13 cellular contexts compared by ENCODE assay signal in the genomic region with DNA sequence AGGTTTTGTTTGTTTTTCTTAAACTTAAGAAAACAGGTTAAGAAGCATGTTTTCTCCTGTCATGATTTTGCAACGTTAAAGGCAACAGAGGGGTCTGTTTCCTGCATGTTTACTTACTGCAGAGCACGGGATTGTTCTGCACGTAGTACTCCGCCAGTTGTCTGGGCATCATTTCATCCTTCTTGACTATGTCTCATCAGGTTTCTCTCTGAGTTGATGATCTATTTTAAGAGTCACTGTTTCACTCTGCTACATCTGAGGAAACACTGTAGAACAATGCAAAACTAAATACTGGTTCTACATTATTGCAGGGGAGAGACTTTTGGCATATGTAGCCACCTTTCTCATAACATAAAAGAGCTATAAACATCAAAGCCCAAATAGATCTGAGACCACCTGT.
DNase-seq lines count a peak whose midpoint lies in the region; ATAC-seq lines count a peak whose summit lies in the region.
"Had no signal": no experiment of that assay in that cellular context is flagged by ENCODE, and none has a peak within 500 bp of the region (broad histone marks: within the 10 kb centered on the region; RNA-seq: fewer than 3 reads in every experiment).

No MANE protein-coding gene starts in this region.

- DNase-seq in activated CD4-positive, alpha-beta T cell treated with anti-CD3 and anti-CD28 coated beads, Interleukin-2, amount 10 ng/mL, durations not matched to agents 24 days and 14 days = no peak
- no peak for DNase-seq in activated CD4-positive, alpha-beta T cell treated with anti-CD3 and anti-CD28 coated beads, Interleukin-2, amount 50 U/mL, for 4 hours
- DNase-seq in activated gamma-delta T cell treated with Interleukin-2 at 50 U/mL for 16 hours (no peak), DMS79 (lab: John Stamatoyannopoulos, UW) (no peak)
- DNase-seq: activated CD4-positive, alpha-beta memory T cell treated with anti-CD3 and anti-CD28 coated beads for 36 hours; DMS79 treated with DMSO at 0.1 percent for 48 hours; midbrain; NCI-H2029 had no signal

- H3K27ac Mint-ChIP-seq in activated CD4-positive, alpha-beta T cell treated with anti-CD3 and anti-CD28 coated beads, Interleukin-2, amount 10 ng/mL, durations not matched to agents 24 days and 14 days = peak overlapping the region; percentile 70
- H3K27ac Mint-ChIP-seq: activated CD4-positive, alpha-beta memory T cell treated with anti-CD3 and anti-CD28 coated beads for 36 hours had no signal

- H3K27ac ChIP-seq in skeletal muscle tissue (ENCODE audit: low read depth, low read length) = no peak overlapping the region
- H3K27ac ChIP-seq: thoracic aorta had no signal

- H3K4me1 ChIP-seq in skeletal muscle tissue (ENCODE audit: control insufficient read depth in 3 of 3, insufficient read depth in 3 of 3, low read length in 3 of 3) = peaks cover 3 to 6% (median 4%) of the 10 kb centered on the region in 3 donors

- H3K9ac ChIP-seq in skeletal muscle tissue (ENCODE audit: low read depth in 1 of 3, low read length in 3 of 3) = peak overlapping the region in 2 of 3 donors; percentile 8 to 10

- peak; percentile 74 for ATAC-seq in GM21619 (IDR thresholded peaks at IDR 0.05; ENCODE audit: unreplicated experiment)
- peak; percentile 73 for ATAC-seq in HG03432 (IDR thresholded peaks at IDR 0.05; ENCODE audit: unreplicated experiment)
- no peak for ATAC-seq in HG03342 (IDR thresholded peaks at IDR 0.05; ENCODE audit: unreplicated experiment)

- no peak overlapping the region for H3K4me3 ChIP-seq in skeletal muscle tissue (ENCODE audit: low read length in 3 of 3)
- H3K4me3 ChIP-seq: thoracic aorta had no signal

- H3K9me3 Mint-ChIP-seq in activated CD4-positive, alpha-beta T cell treated with anti-CD3 and anti-CD28 coated beads, Interleukin-2, amount 10 ng/mL, durations not matched to agents 24 days and 14 days = no peaks in the 10 kb centered on the region
- H3K9me3 Mint-ChIP-seq: activated CD4-positive, alpha-beta memory T cell treated with anti-CD3 and anti-CD28 coated beads for 36 hours had no signal

- H3K4me1 Mint-ChIP-seq in activated CD4-positive, alpha-beta T cell treated with anti-CD3 and anti-CD28 coated beads, Interleukin-2, amount 10 ng/mL, durations not matched to agents 24 days and 14 days = peaks cover 25% of the 10 kb centered on the region

- H3K27me3 Mint-ChIP-seq in activated CD4-positive, alpha-beta T cell treated with anti-CD3 and anti-CD28 coated beads, Interleukin-2, amount 10 ng/mL, durations not matched to agents 24 days and 14 days = no peaks in the 10 kb centered on the region

- H3K36me3 Mint-ChIP-seq in activated CD4-positive, alpha-beta T cell treated with anti-CD3 and anti-CD28 coated beads, Interleukin-2, amount 10 ng/mL, durations not matched to agents 24 days and 14 days (ENCODE audit: low read depth) = no peaks in the 10 kb centered on the region
- H3K36me3 Mint-ChIP-seq: activated CD4-positive, alpha-beta memory T cell treated with anti-CD3 and anti-CD28 coated beads for 36 hours had no signal

- H3K36me3 ChIP-seq in skeletal muscle tissue (ENCODE audit: control insufficient read depth in 3 of 3, insufficient read depth in 3 of 3, low read length in 3 of 3) = no peaks in the 10 kb centered on the region
- H3K36me3 ChIP-seq: thoracic aorta had no signal

- peak overlapping the region; percentile 1 for H3K4me3 Mint-ChIP-seq in activated CD4-positive, alpha-beta T cell treated with anti-CD3 and anti-CD28 coated beads, Interleukin-2, amount 10 ng/mL, durations not matched to agents 24 days and 14 days
- H3K4me3 Mint-ChIP-seq: activated CD4-positive, alpha-beta memory T cell treated with anti-CD3 and anti-CD28 coated beads for 36 hours had no signal

- intact Hi-C loops in activated CD4-positive, alpha-beta T cell treated with anti-CD3 and anti-CD28 coated beads, Interleukin-2, amount 10 ng/mL, durations not matched to agents 24 days and 14 days (cut with micrococcal nuclease) = loop anchor here (1.0 to 2.0 kb wide), 3 partner anchors 19 to 105 kb away; no protein-coding TSS in a partner anchor

- no peaks in the 10 kb centered on the region for H3K27me3 ChIP-seq in skeletal muscle tissue (ENCODE audit: control insufficient read depth in 3 of 3, insufficient read depth in 3 of 3, low read length in 3 of 3)

- no peaks in the 10 kb centered on the region for H3K9me3 ChIP-seq in skeletal muscle tissue (ENCODE audit: control insufficient read depth in 3 of 3, low read length in 3 of 3)
- H3K9me3 ChIP-seq: thoracic aorta had no signal
